13 cellular contexts compared by ENCODE assay signal in the genomic region with DNA sequence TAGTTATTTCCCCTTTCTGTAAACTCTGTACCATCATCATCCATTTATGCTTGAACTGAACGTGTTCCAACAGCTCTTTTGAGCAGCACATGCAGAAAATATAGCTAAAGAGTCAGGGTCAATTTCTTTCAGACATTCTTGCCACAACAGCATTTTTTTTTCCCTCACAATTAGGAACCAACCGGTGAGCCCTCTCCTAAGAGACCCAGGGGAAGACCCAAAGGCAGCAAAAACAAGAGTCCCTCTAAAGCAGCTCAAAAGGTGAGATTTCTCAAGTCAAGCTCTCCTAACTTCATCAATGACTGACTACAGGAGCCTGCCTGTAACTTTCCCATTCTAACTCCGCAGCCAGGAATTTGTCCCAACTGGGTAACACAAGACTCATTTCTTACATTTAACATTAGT. TPM values are rescaled to one million over a fixed set of nuclear protein-coding genes. Genes with fewer than 3 reads are reported as not detected.
DNase-seq lines count a peak whose midpoint lies in the region; ATAC-seq, FAIRE-seq and TF ChIP-seq lines count a peak whose summit lies in the region.
"Had no signal": no experiment of that assay in that cellular context is flagged by ENCODE, and none has a peak within 500 bp of the region (broad histone marks: within the 10 kb centered on the region; RNA-seq: fewer than 3 reads in every experiment).

No MANE protein-coding gene starts in this region.

- no peak for TF ChIP-seq EP300 in GM12878 (IDR thresholded peaks at IDR 0.05; ENCODE audit: borderline replicate concordance in 1 of 2, control insufficient read depth in 1 of 2, low read depth in 2 of 2, low read length in 2 of 2)

- H3K36me3 ChIP-seq in GM12878 (ENCODE audit: control insufficient read depth in 2 of 2, insufficient read depth in 2 of 2, low read length in 1 of 2) (no peaks in the 10 kb centered on the region), iPS-20b (ENCODE audit: insufficient read depth, low read depth, low read length) (peaks cover 41% of the 10 kb centered on the region), skeletal muscle satellite cell (ENCODE audit: insufficient read depth, low read length) (peaks cover 67% of the 10 kb centered on the region), psoas muscle (ENCODE audit: insufficient read depth in 1 of 2, low read depth in 1 of 2) (no peaks in the 10 kb centered on the region)
- H3K36me3 ChIP-seq: thoracic aorta had no signal

- H3K9me3 ChIP-seq in GM12878 (replicated peaks; ENCODE audit: control insufficient read depth, insufficient read depth, low read length) (no peaks in the 10 kb centered on the region), iPS-20b (ENCODE audit: insufficient read depth, low read depth, low read length) (no peaks in the 10 kb centered on the region), skeletal muscle satellite cell (replicated peaks; ENCODE audit: low read length) (no peaks in the 10 kb centered on the region), psoas muscle (no peaks in the 10 kb centered on the region)
- H3K9me3 ChIP-seq: thoracic aorta had no signal

- intact Hi-C loops in GM12878 (cut with micrococcal nuclease; ENCODE audit: unreplicated experiment) = no loop called here
- intact Hi-C loops in psoas muscle (cut with DNase I) = loop anchor here in 1 of 2 donors (10.0 kb wide), 1 partner anchor 223 kb away; no protein-coding TSS in a partner anchor

- POLR2A ChIA-PET in GM12878 (lab: Charles Lee) = no interaction called here

- H3K27me3 ChIP-seq in GM12878 (replicated peaks in 1 of 2; ENCODE audit: control insufficient read depth in 2 of 2, insufficient read depth in 2 of 2, low read length in 1 of 2) (peaks cover 12 to 16% of the 10 kb centered on the region in 2 experiments), iPS-20b (ENCODE audit: insufficient read depth, low read length) (no peaks in the 10 kb centered on the region), skeletal muscle satellite cell (ENCODE audit: control insufficient read depth, insufficient read depth, low read length) (no peaks in the 10 kb centered on the region), psoas muscle (ENCODE audit: insufficient read depth in 3 of 3, low read length in 2 of 3) (peaks cover 7 to 66% (median 31%) of the 10 kb centered on the region in 3 donors)

- RAD21 ChIA-PET in GM12878 (lab: Charles Lee; ENCODE audit: unreplicated experiment) = no interaction called here

- H3K4me1 ChIP-seq in GM12878 (ENCODE audit: control insufficient read depth, insufficient read depth, low read length) (no peaks in the 10 kb centered on the region), iPS-20b (ENCODE audit: insufficient read depth, low read length) (peaks cover 16% of the 10 kb centered on the region; the same call in 1 of the 2 replicates), skeletal muscle satellite cell (ENCODE audit: control insufficient read depth, insufficient read depth, low read length) (peaks cover 39% of the 10 kb centered on the region), psoas muscle (peaks cover 18% of the 10 kb centered on the region)

- no peak for TF ChIP-seq POLR2A in GM12878 (IDR thresholded peaks at IDR 0.05; ENCODE audit: low read depth, low read length)

- H3K27ac ChIP-seq in GM12878 (ENCODE audit: control insufficient read depth, insufficient read depth) (no peak overlapping the region), iPS-20b (ENCODE audit: low read length) (no peak overlapping the region), psoas muscle (no peak overlapping the region)
- H3K27ac ChIP-seq: thoracic aorta had no signal

- CTCF ChIA-PET in GM12878 (lab: Yijun Ruan, JAX) = no interaction called here

- no peaks in the 10 kb centered on the region for H4K20me1 ChIP-seq in GM12878 (ENCODE audit: control insufficient read depth, insufficient read depth)

- H3K9ac ChIP-seq in GM12878 (ENCODE audit: control insufficient read depth, insufficient read depth, low read length) (no peak overlapping the region), iPS-20b (ENCODE audit: low read depth, low read length) (peak overlapping the region; percentile 89; the same call in 1 of the 2 replicates), skeletal muscle satellite cell (ENCODE audit: low read depth, low read length) (peak overlapping the region; percentile 98)

- H3K4me3 ChIP-seq in GM12878 (no peak overlapping the region), iPS-20b (ENCODE audit: low read length) (peak overlapping the region; percentile 99), skeletal muscle satellite cell (ENCODE audit: low read length) (peak overlapping the region; percentile 88), psoas muscle (no peak overlapping the region)
- H3K4me3 ChIP-seq: thoracic aorta had no signal

- no peak for TF ChIP-seq CTCF in GM12878 (IDR thresholded peaks at IDR 0.05 in 2 of 3, conservative IDR thresholded peaks at IDR 0.05 in 1 of 3; ENCODE audit: control insufficient read depth in 2 of 3, extremely low read depth in 1 of 3, insufficient read depth in 1 of 3, low read depth in 3 of 3, low read length in 3 of 3)
- TF ChIP-seq CTCF in psoas muscle (IDR thresholded peaks at IDR 0.05) = no peak

- 56% methylated on average over 3 of the region's 3 CpGs for WGBS in GM12878 (ENCODE audit: insufficient coverage, insufficient replicate concordance, low lambda C conversion rate, missing lambda C conversion rate)
- WGBS in psoas muscle, 3 donors = 80 to 91% (median 86%) methylated on average over 3 of the region's 3 CpGs

- H3K4me2 ChIP-seq in GM12878 (ENCODE audit: control insufficient read depth, insufficient read depth) (no peak overlapping the region), skeletal muscle satellite cell (ENCODE audit: low read length) (peak overlapping the region; percentile 84)

- no peak overlapping the region for H2AFZ ChIP-seq in GM12878 (ENCODE audit: control insufficient read depth, low read depth, low read length)

- no peak for FAIRE-seq in GM12878 (lab: Jason Lieb, UNC)
- FAIRE-seq: GM18507 had no signal

- peak; percentile 18; the same call in 1 of the 3 replicates for ATAC-seq in GM12878
- ATAC-seq in psoas muscle = no peak

- no peak for TF ChIP-seq RAD21 in GM12878 (IDR thresholded peaks at IDR 0.05; ENCODE audit: insufficient read depth, low read depth, low read length)

- H3K79me2 ChIP-seq in GM12878 (ENCODE audit: control insufficient read depth, insufficient read depth, low read length) = no peaks in the 10 kb centered on the region

- SMC1A ChIA-PET in GM12878 (lab: Charles Lee; ENCODE audit: uncharacterized antibody, unreplicated experiment) = interaction anchor here (0.9 to 1.5 kb wide), 3 partner anchors 13 to 49 kb away, joined by 3 read pairs; no protein-coding TSS in a partner anchor

- BruUV-seq in GM12878 (replicated peaks; lab: Mats Ljungman, UMichigan) = no TSS peak

- in situ Hi-C loops in GM12878 (cut with MboI) = no loop called here

- DNase-seq in HK-2 (ENCODE audit: unreplicated experiment) = peak; percentile 20
- DNase-seq in GM12878 (ENCODE audit: low read depth, low spot score) = no peak
- no peak for DNase-seq in NCI-H226
- DNase-seq in psoas muscle = no peak
- DNase-seq in germinal center (ENCODE audit: low spot score) = no peak
- DNase-seq: activated CD4-positive, alpha-beta T cell treated with anti-CD3 and anti-CD28 coated beads for 1 hour; DMS79 treated with DMSO at 0.1 percent for 48 hours; RPMI8226 had no signal

TF ChIP-seq in GM12878, 131 proteins besides CTCF, POLR2A, EP300 and RAD21:
- no peak for TF ChIP-seq CHD1 (IDR thresholded peaks at IDR 0.05; ENCODE audit: low read depth, low read length)
- TF ChIP-seq SUPT20H (IDR thresholded peaks at IDR 0.05; ENCODE audit: borderline replicate concordance, control insufficient read depth, low read depth, low read length) = no peak
- no peak for TF ChIP-seq BRCA1 (IDR thresholded peaks at IDR 0.05; ENCODE audit: low read depth, low read length)
- TF ChIP-seq NFYA (IDR thresholded peaks at IDR 0.05; ENCODE audit: borderline replicate concordance, low read depth, low read length) = no peak
- TF ChIP-seq MLLT1 (IDR thresholded peaks at IDR 0.05) = no peak
- TF ChIP-seq SMAD1 (IDR thresholded peaks at IDR 0.05; ENCODE audit: low read depth, partially characterized antibody) = no peak
- no peak for TF ChIP-seq BCL11A (IDR thresholded peaks at IDR 0.05; ENCODE audit: low read depth, low read length)
- no peak for TF ChIP-seq MEF2B (IDR thresholded peaks at IDR 0.05; ENCODE audit: partially characterized antibody, poor library complexity, severe bottlenecking)
- TF ChIP-seq EED (IDR thresholded peaks at IDR 0.05; ENCODE audit: low read depth) = no peak
TF ChIP-seq in GM12878: peak in this region for 0.

RNA-seq across cellular contexts. Expression of gene HMGA2, which starts 3.5 kb away (rescaled TPM):
- total RNA-seq in GM12878 (2013; cell fraction: nucleolus; rRNA removed) = 13.6 and 18.1 TPM in 2 replicates
- total RNA-seq in GM12878 (2014; rRNA removed) = 0.17 and 0.71 TPM in 2 replicates
- total RNA-seq in GM12878 (2014; rRNA removed; fragmentation: Illumina TruSeq; extraction: Trizol) = 0.36 and 0.51 TPM in 2 replicates
- 0.37 and 0.56 TPM in 2 replicates for total RNA-seq in GM12878 (2021)
- polyA plus RNA-seq in GM12878 (2011; ENCODE audit: low read depth) = 0.31 TPM
- polyA plus RNA-seq in GM12878 (2011; rRNA removed) = 14.7 and 19.6 TPM in 2 replicates
- 4.4 and 5.8 TPM in 2 replicates for polyA plus RNA-seq in GM12878 (2011; cell fraction: cytosol; rRNA removed)
- polyA plus RNA-seq in GM12878 (2011; cell fraction: nucleus; rRNA removed) = 10.1 TPM in 2 replicates
- polyA plus RNA-seq in GM12878 (2012) = 0.74 and 0.81 TPM in 2 replicates
- 0.41 and 0.59 TPM in 2 replicates for polyA plus RNA-seq in GM12878 (2014; fragmentation: Illumina TruSeq; extraction: Trizol)
- polyA plus RNA-seq in GM12878 (2014; fragmentation: Nextera tagmentation; extraction: Ambion mirVana) = under 1 TPM in 1 of 2 experiments, not detected in 1; 0.11 TPM
- polyA plus RNA-seq in GM12878 (2014; rRNA removed) = 0.16 and 1.1 TPM in 2 replicates
- under 1 TPM; 0.28 to 0.53 TPM for polyA plus RNA-seq in GM12878 (2016; fragmentation: Nextera tagmentation; extraction: Ambion mirVana)
- 10.3 and 10.5 TPM in 2 replicates for polyA minus RNA-seq in GM12878 (2011; rRNA and poly(A)+ RNA removed)
- 2.8 and 3.5 TPM in 2 replicates for polyA minus RNA-seq in GM12878 (2011; cell fraction: cytosol; rRNA and poly(A)+ RNA removed)
- 18.4 and 37.3 TPM in 2 replicates for polyA minus RNA-seq in GM12878 (2011; cell fraction: nucleus; rRNA and poly(A)+ RNA removed)
- total RNA-seq in skeletal muscle satellite cell (2012; rRNA removed) = 73.0 and 91.0 TPM in 2 replicates
- under 1 TPM in 2 of 4 donors, not detected in 2; 0.04 to 0.08 TPM for total RNA-seq in psoas muscle
- 1 to 10 TPM in 1 of 3 donors, not detected in 2; 3.3 TPM for polyA plus RNA-seq in psoas muscle
- total RNA-seq: activated T-helper 2 cell treated with anti-CD3 and anti-CD28 coated beads, Interferon-gamma antibody, Interleukin-2, Interleukin-4, amounts not matched to agents 10 μg/mL and 5 μg/mL and 100 μg/mL, durations not matched to agents 14 hours and 24 hours and 36 hours had no signal

Comparison
In these comparisons a context has a peak if more than half of its experiments do, and no peak if none do; other contexts are left out.
1. H3K4me3 ChIP-seq: peak in iPS-20b (single experiment) and skeletal muscle satellite cell (single experiment); none in GM12878 (single experiment) and psoas muscle (single experiment).